Comparison of ENCODE assay signal across 8 cellular contexts in genomic region chr7:23598321-23598720, GRCh38. TPM values are rescaled to one million over a fixed set of nuclear protein-coding genes. Genes with fewer than 3 reads are reported as not detected.
DNase-seq lines count a peak whose midpoint lies in the region; ATAC-seq and TF ChIP-seq lines count a peak whose summit lies in the region.

No MANE protein-coding gene starts in this region.

- DNase-seq in GM23248 (no peak), Panc1 (ENCODE audit: low read depth, low spot score) (no peak), fibroblast of lung (ENCODE audit: low read depth in 2 of 2) (no peak), gastrocnemius medialis (no peak), GM10248 (ENCODE audit: extremely low spot score) (no peak)

- in situ Hi-C loops in GM23248 (cut with MboI) (no loop called here), Panc1 (cut with HindIII; ENCODE audit: low pct_unique_long_range_greater_than_20kb, low sequenced_read_pairs) (no loop called here), gastrocnemius medialis (cut with MboI; ENCODE audit: low sequenced_read_pairs in 4 of 4) (no loop called here)

- CTCF ChIA-PET in Panc1 (lab: Charles Lee) (no interaction called here), GM10248 (lab: Yijun Ruan, JAX) (interaction anchor here (1.1 to 3.8 kb wide), 9 partner anchors 10 to 101 kb away, joined by 3 to 18 read pairs (median 5); no protein-coding TSS in a partner anchor)

- H3K36me3 ChIP-seq in GM23248 (ENCODE audit: low read depth), result no peaks in the 10 kb centered on the region
- H3K36me3 ChIP-seq in Panc1 (ENCODE audit: control insufficient read depth, insufficient read depth, low read length), result no peaks in the 10 kb centered on the region; the same call in 1 of the 2 replicates
- no peaks in the 10 kb centered on the region for H3K36me3 ChIP-seq in fibroblast of lung (ENCODE audit: control insufficient read depth, insufficient read depth, low read length)
- H3K36me3 ChIP-seq in gastrocnemius medialis, result no peaks in the 10 kb centered on the region

- peak overlapping the region; percentile 91 for H3K4me2 ChIP-seq in GM23248 (ENCODE audit: unreplicated experiment)
- H3K4me2 ChIP-seq in fibroblast of lung (ENCODE audit: extremely low read depth, insufficient read depth, low read length), result peak overlapping the region; percentile 69

- H3K9me2 ChIP-seq in GM23248 (ENCODE audit: insufficient read depth), result no peaks in the 10 kb centered on the region

- H3K79me2 ChIP-seq in GM23248 (ENCODE audit: insufficient read depth), result 0 out of 2 replicates have a peak, but pooled peaks cover 17% of the 10 kb centered on the region
- H3K79me2 ChIP-seq in fibroblast of lung (ENCODE audit: control insufficient read depth, insufficient read depth, low read length), result no peaks in the 10 kb centered on the region

- TF ChIP-seq CTCF in Panc1 (IDR thresholded peaks at IDR 0.05) (no peak), fibroblast of lung (conservative IDR thresholded peaks at IDR 0.05 in 1 of 2, IDR thresholded peaks at IDR 0.05 in 1 of 2; ENCODE audit: low read depth in 1 of 2, low read length in 2 of 2) (no peak), gastrocnemius medialis (IDR thresholded peaks at IDR 0.05 in 4 of 5, conservative IDR thresholded peaks at IDR 0.05 in 1 of 5) (no peak), GM10248 (IDR thresholded peaks at IDR 0.05; ENCODE audit: control extremely low read depth, extremely low read depth, low read depth, missing control alignments) (no peak)

- no TSS peak for BruUV-seq in Panc1 (replicated peaks; lab: Mats Ljungman, UMichigan)

- H4K20me1 ChIP-seq in GM23248 (ENCODE audit: insufficient read depth), result no peaks in the 10 kb centered on the region
- H4K20me1 ChIP-seq in fibroblast of lung (ENCODE audit: control insufficient read depth, extremely low read depth, insufficient read depth, low read length), result no peaks in the 10 kb centered on the region

- no peaks in the 10 kb centered on the region for H3K9me3 ChIP-seq in GM23248 (ENCODE audit: low read depth)
- no peaks in the 10 kb centered on the region for H3K9me3 ChIP-seq in Panc1 (ENCODE audit: control insufficient read depth, insufficient read depth, low read depth, low read length)
- no peaks in the 10 kb centered on the region for H3K9me3 ChIP-seq in fibroblast of lung (ENCODE audit: control insufficient read depth, insufficient read depth, low read depth, low read length)
- H3K9me3 ChIP-seq in gastrocnemius medialis, result no peaks in the 10 kb centered on the region

- H3K4me3 ChIP-seq in GM23248, result peak overlapping the region; percentile 87
- peak overlapping the region; percentile 80 to 94 for H3K4me3 ChIP-seq in Panc1 (ENCODE audit: low read depth in 2 of 2, low read length in 2 of 2)
- peak overlapping the region; percentile 67 to 99 (median 72) for H3K4me3 ChIP-seq in fibroblast of lung (replicated peaks in 1 of 4; ENCODE audit: control extremely low read depth in 1 of 4, insufficient read depth in 1 of 4, low read depth in 3 of 4, low read length in 4 of 4)
- peak overlapping the region; percentile 69 to 90 (median 74) for H3K4me3 ChIP-seq in gastrocnemius medialis

- H3K27me3 ChIP-seq in GM23248 (replicated peaks; ENCODE audit: insufficient read depth) (no peaks in the 10 kb centered on the region), Panc1 (ENCODE audit: control insufficient read depth, insufficient read depth, low read length) (no peaks in the 10 kb centered on the region), fibroblast of lung (ENCODE audit: control insufficient read depth, insufficient read depth, low read length) (no peaks in the 10 kb centered on the region), gastrocnemius medialis (no peaks in the 10 kb centered on the region)

- TF ChIP-seq POLR2A in gastrocnemius medialis (IDR thresholded peaks at IDR 0.05), result no peak

- peaks cover 14% of the 10 kb centered on the region for H3F3A ChIP-seq in GM23248 (ENCODE audit: insufficient read depth)

- peak overlapping the region; percentile 61 for H3K27ac ChIP-seq in GM23248
- peak overlapping the region; percentile 81; the same call in 1 of the 2 replicates for H3K27ac ChIP-seq in Panc1 (ENCODE audit: low read length)
- peak overlapping the region; percentile 72 for H3K27ac ChIP-seq in fibroblast of lung (ENCODE audit: insufficient read depth, low read length)
- H3K27ac ChIP-seq in gastrocnemius medialis, result peak overlapping the region; percentile 91 to 97 (median 96)

- 85 to 88% methylated on average over 4 of the region's 4 CpGs for WGBS in GM23248 (ENCODE audit: low coverage in 1 of 2, low lambda C conversion rate in 2 of 2, missing lambda C conversion rate in 2 of 2), 2 experiments

- no peak for ATAC-seq in Panc1
- no peak for ATAC-seq in gastrocnemius medialis
- ATAC-seq in GM21515 (IDR thresholded peaks at IDR 0.05; ENCODE audit: unreplicated experiment), result no peak
- ATAC-seq in HG03571 (IDR thresholded peaks at IDR 0.05; ENCODE audit: unreplicated experiment), result no peak
- no peak for ATAC-seq in HG03175 (IDR thresholded peaks at IDR 0.05; ENCODE audit: unreplicated experiment)

- H3K9ac ChIP-seq in GM23248 (peak overlapping the region; percentile 78), fibroblast of lung (ENCODE audit: insufficient read depth, low read length) (no peak overlapping the region)

- intact Hi-C loops in Panc1 (cut with micrococcal nuclease; ENCODE audit: unreplicated experiment), result no loop called here
- intact Hi-C loops in gastrocnemius medialis (cut with DNase I; ENCODE audit: low total_unique reads), result no loop called here

- POLR2A ChIA-PET in Panc1 (lab: Charles Lee), result interaction anchor here (0.5 kb wide), 1 partner anchor 1526 kb away, joined by 3 read pairs; no protein-coding TSS in a partner anchor
- POLR2A ChIA-PET in GM10248 (lab: Yijun Ruan, JAX), result interaction anchor here (0.6 kb wide), 1 partner anchor 1659 kb away, joined by 6 read pairs; no protein-coding TSS in a partner anchor

- H3K4me1 ChIP-seq in GM23248 (ENCODE audit: insufficient read depth), result peaks cover 16% of the 10 kb centered on the region
- H3K4me1 ChIP-seq in Panc1 (ENCODE audit: control insufficient read depth, insufficient read depth, low read length), result peaks cover 14% of the 10 kb centered on the region
- no peaks in the 10 kb centered on the region for H3K4me1 ChIP-seq in fibroblast of lung (ENCODE audit: control insufficient read depth, extremely low read depth, insufficient read depth, low read length)
- H3K4me1 ChIP-seq in gastrocnemius medialis, result peaks cover 20 to 33% of the 10 kb centered on the region in 2 donors

- peak overlapping the region; percentile 96 for H2AFZ ChIP-seq in GM23248
- peak overlapping the region; percentile 96 for H2AFZ ChIP-seq in fibroblast of lung (ENCODE audit: low read length)

RNA-seq across cellular contexts. Expression of gene CCDC126, which starts 1.1 kb away (rescaled TPM):
- 9.5 and 9.9 TPM in 2 replicates for total RNA-seq in GM23248 (2014; rRNA removed; shearing (Covaris generic))
- polyA plus RNA-seq in GM23248 (2016; fragmentation: Nextera tagmentation; extraction: Ambion mirVana) (6.8 and 9.5 TPM in 2 replicates), fibroblast of lung (4.8 and 7.1 TPM in 2 replicates)
- total RNA-seq in Panc1 (2021; ENCODE audit: unreplicated experiment) (10.3 TPM), fibroblast of lung (9.7 and 10.8 TPM in 2 replicates), gastrocnemius medialis (10 to 100 TPM; 12.0 to 23.1 (median 20.2) TPM)
- 6.8 TPM for polyA plus RNA-seq in Panc1 (2012; ENCODE audit: insufficient read length)
- polyA plus RNA-seq in fibroblast of lung (2012), result 3.2 and 4.2 TPM in 2 replicates
- not detected in 2 replicates for polyA minus RNA-seq in fibroblast of lung (ENCODE audit: low replicate concordance)
